In the genomic region with DNA sequence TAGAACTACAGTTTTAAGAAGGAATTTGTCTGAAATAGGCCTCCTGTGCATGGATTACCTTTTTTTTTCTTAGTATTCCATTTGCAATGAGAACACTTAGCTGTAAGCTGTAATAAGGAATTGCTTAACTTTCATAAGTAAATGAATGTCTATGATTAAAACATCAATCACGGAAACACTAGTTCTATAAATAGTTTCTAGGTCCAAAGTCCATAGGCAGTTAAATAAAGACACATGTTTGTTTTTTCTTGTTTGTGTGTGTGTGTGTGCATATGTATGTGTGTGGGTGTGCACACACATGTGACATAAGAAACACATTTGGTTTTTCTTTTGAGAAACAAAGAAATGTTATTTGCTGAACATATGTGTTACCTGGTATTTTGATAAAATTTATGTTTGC, we compare ENCODE assay signal across 16 cellular contexts. TPM values are rescaled to one million over a fixed set of nuclear protein-coding genes. Genes with fewer than 3 reads are reported as not detected.
DNase-seq lines count a peak whose midpoint lies in the region; ATAC-seq, FAIRE-seq and TF ChIP-seq lines count a peak whose summit lies in the region.
"Had no signal": no experiment of that assay in that cellular context is flagged by ENCODE, and none has a peak within 500 bp of the region (broad histone marks: within the 10 kb centered on the region; RNA-seq: fewer than 3 reads in every experiment).

No MANE protein-coding gene starts in this region.

- no peaks in the 10 kb centered on the region for H3K9me2 ChIP-seq in DOHH2 (replicated peaks; ENCODE audit: control insufficient read depth, low read length)

- H3K9me3 ChIP-seq in BLaER1: peaks cover 8% of the 10 kb centered on the region; the same call in 1 of the 2 replicates
- H3K9me3 ChIP-seq in DOHH2 (ENCODE audit: control insufficient read depth, insufficient read depth, low read length): no peaks in the 10 kb centered on the region
- H3K9me3 ChIP-seq in HepG2 (ENCODE audit: low read length): no peaks in the 10 kb centered on the region
- H3K9me3 ChIP-seq: psoas muscle, testis had no signal

- H3K4me1 ChIP-seq in BLaER1 (peaks cover 93% of the 10 kb centered on the region), DOHH2 (ENCODE audit: control insufficient read depth, low read length) (peaks cover 82% of the 10 kb centered on the region), HepG2 (ENCODE audit: insufficient read depth, low read length) (0 out of 2 replicates have a peak, but pooled peaks cover 7% of the 10 kb centered on the region)
- H3K4me1 ChIP-seq: psoas muscle, testis had no signal

- H3K4me3 Mint-ChIP-seq in activated T-helper 17 cell treated with anti-CD3 and anti-CD28 coated beads, Interleukin-2, amount 50 U/mL, for 72 hours: peak overlapping the region; percentile 90
- no peak overlapping the region for H3K4me3 Mint-ChIP-seq in endothelial cell (ENCODE audit: unreplicated experiment)

- H3K9me3 Mint-ChIP-seq in activated T-helper 17 cell treated with anti-CD3 and anti-CD28 coated beads, Interleukin-2, amount 50 U/mL, for 72 hours: no peaks in the 10 kb centered on the region
- H3K9me3 Mint-ChIP-seq in endothelial cell (ENCODE audit: unreplicated experiment): peaks cover 1% of the 10 kb centered on the region

- H3K4me2 ChIP-seq in BLaER1: peak overlapping the region; percentile 83
- H3K4me2 ChIP-seq in DOHH2 (ENCODE audit: low read length): peak overlapping the region; percentile 75
- H3K4me2 ChIP-seq in HepG2 (ENCODE audit: low read depth, low read length): no peak overlapping the region

- TF ChIP-seq EP300 in HepG2 (IDR thresholded peaks at IDR 0.05; ENCODE audit: low read depth in 2 of 2, low read length in 2 of 2) (no peak), HepG2 (CRISPR knock-in tag; IDR thresholded peaks at IDR 0.05; ENCODE audit: borderline replicate concordance) (no peak)

- POLR2A ChIA-PET in HepG2 (lab: Yijun Ruan, JAX): no interaction called here

- H3K27me3 Mint-ChIP-seq in activated T-helper 17 cell treated with anti-CD3 and anti-CD28 coated beads, Interleukin-2, amount 50 U/mL, for 72 hours: no peaks in the 10 kb centered on the region
- peaks cover 2% of the 10 kb centered on the region for H3K27me3 Mint-ChIP-seq in endothelial cell (ENCODE audit: unreplicated experiment)

- intact Hi-C loops in HepG2 (cut with micrococcal nuclease; ENCODE audit: unreplicated experiment): no loop called here

- BruUV-seq in HepG2 (replicated peaks; lab: Mats Ljungman, UMichigan): no TSS peak

- no peak overlapping the region for H3K9ac ChIP-seq in BLaER1
- H3K9ac ChIP-seq in HepG2 (ENCODE audit: insufficient read depth, low read depth, low read length): no peak overlapping the region

- H3K27ac Mint-ChIP-seq in activated T-helper 17 cell treated with anti-CD3 and anti-CD28 coated beads, Interleukin-2, amount 50 U/mL, for 72 hours: peak overlapping the region; percentile 100
- no peak overlapping the region for H3K27ac Mint-ChIP-seq in endothelial cell (ENCODE audit: unreplicated experiment)

- CTCF ChIA-PET in HepG2 (lab: Yijun Ruan, JAX; ENCODE audit: low intra/inter-chr PET ratio, low total read pairs): no interaction called here

- H3F3A ChIP-seq in DOHH2 (ENCODE audit: control insufficient read depth, insufficient read depth): peaks cover 31% of the 10 kb centered on the region

- DNase-seq in HepG2 (ENCODE audit: low spot score): peak; percentile 25
- no peak for DNase-seq in endothelial cell (ENCODE audit: low spot score)
- no peak for DNase-seq in NCI-H510A treated with DMSO at 0.1 percent for 48 hours (lab: John Stamatoyannopoulos, UW)
- DNase-seq: activated CD4-positive, alpha-beta T cell treated with anti-CD3 and anti-CD28 coated beads for 4 hours; KG1; NCI-H1436 treated with DMSO at 0.1 percent for 48 hours; NCI-H524; psoas muscle; testis had no signal

- in situ Hi-C loops in HepG2 (cut with HindIII; ENCODE audit: extremely low pct_ligation_motif_present, low pct_unique_long_range_greater_than_20kb): no loop called here

- H4K20me1 ChIP-seq in BLaER1 (no peaks in the 10 kb centered on the region), DOHH2 (ENCODE audit: control insufficient read depth, insufficient read depth, low read depth, low read length) (no peaks in the 10 kb centered on the region), HepG2 (ENCODE audit: insufficient read depth, low read length) (no peaks in the 10 kb centered on the region)

- no peak for FAIRE-seq in HepG2 (lab: Jason Lieb, UNC)

- H3K36me3 ChIP-seq in BLaER1 (no peaks in the 10 kb centered on the region), DOHH2 (ENCODE audit: control insufficient read depth, low read length) (no peaks in the 10 kb centered on the region), HepG2 (replicated peaks in 1 of 2; ENCODE audit: control insufficient read depth in 1 of 2, insufficient read depth in 2 of 2, low read length in 2 of 2) (no peaks in the 10 kb centered on the region)

- TF ChIP-seq CTCF in DOHH2 (IDR thresholded peaks at IDR 0.05; ENCODE audit: low read depth, low read length, poor library complexity, severe bottlenecking): no peak
- no peak for TF ChIP-seq CTCF in HepG2 (CRISPR knock-in tag; IDR thresholded peaks at IDR 0.05)
- no peak for TF ChIP-seq CTCF in endothelial cell (IDR thresholded peaks at IDR 0.05; ENCODE audit: unreplicated experiment)

- H3K27me3 ChIP-seq in BLaER1 (no peaks in the 10 kb centered on the region), DOHH2 (ENCODE audit: control insufficient read depth, low read length) (no peaks in the 10 kb centered on the region), HepG2 (ENCODE audit: control insufficient read depth in 1 of 2, insufficient read depth in 2 of 2, low read length in 2 of 2) (no peaks in the 10 kb centered on the region)
- H3K27me3 ChIP-seq: testis had no signal

- no peak for TF ChIP-seq POLR2A in HepG2 (IDR thresholded peaks at IDR 0.05; ENCODE audit: insufficient read depth in 1 of 2, low read depth in 2 of 2, low read length in 2 of 2)

- no peaks in the 10 kb centered on the region for H3K79me2 ChIP-seq in DOHH2 (ENCODE audit: control insufficient read depth, low read length)
- H3K79me2 ChIP-seq in HepG2 (ENCODE audit: insufficient read depth, low read length): no peaks in the 10 kb centered on the region

- H3K4me3 ChIP-seq in BLaER1 (no peak overlapping the region), DOHH2 (ENCODE audit: low read length) (no peak overlapping the region), HepG2 (replicated peaks in 1 of 3; ENCODE audit: insufficient read depth in 1 of 3, low read depth in 2 of 3, low read length in 3 of 3) (no peak overlapping the region)
- H3K4me3 ChIP-seq: psoas muscle, testis had no signal

- 3% methylated on average over 1 of the region's 1 CpG for WGBS in HepG2 (ENCODE audit: low lambda C conversion rate)

- TF ChIP-seq RAD21 in HepG2 (CRISPR knock-in tag; IDR thresholded peaks at IDR 0.05): no peak

- peaks cover 35% of the 10 kb centered on the region for H3K36me3 Mint-ChIP-seq in activated T-helper 17 cell treated with anti-CD3 and anti-CD28 coated beads, Interleukin-2, amount 50 U/mL, for 72 hours (ENCODE audit: low read depth)
- peaks cover 3% of the 10 kb centered on the region for H3K36me3 Mint-ChIP-seq in endothelial cell (ENCODE audit: low read depth, unreplicated experiment)

- peaks cover 44% of the 10 kb centered on the region for H3K4me1 Mint-ChIP-seq in activated T-helper 17 cell treated with anti-CD3 and anti-CD28 coated beads, Interleukin-2, amount 50 U/mL, for 72 hours
- peaks cover 40% of the 10 kb centered on the region for H3K4me1 Mint-ChIP-seq in endothelial cell (ENCODE audit: unreplicated experiment)

- H2AFZ ChIP-seq in HepG2 (ENCODE audit: low read length): no peak overlapping the region

- H3K27ac ChIP-seq in BLaER1 (no peak overlapping the region), DOHH2 (ENCODE audit: low read depth, low read length) (no peak overlapping the region), HepG2 (ENCODE audit: extremely low read length, insufficient read depth, low read length) (no peak overlapping the region)
- H3K27ac ChIP-seq: epithelial cell of prostate, psoas muscle, testis had no signal

- ATAC-seq in activated T-helper 17 cell treated with anti-CD3 and anti-CD28 coated beads, Interleukin-2, amount 50 U/mL, for 72 hours (replicated peaks): no peak
- ATAC-seq in HepG2 (no peak), GM19452 (IDR thresholded peaks at IDR 0.05; ENCODE audit: unreplicated experiment) (no peak)
- ATAC-seq: psoas muscle had no signal

RNA-seq across cellular contexts. Expression of a gene that starts 11.2 kb away (rescaled TPM):
- total RNA-seq in activated T-helper 17 cell treated with anti-CD3 and anti-CD28 coated beads, Interleukin-2, amount 50 U/mL, for 72 hours: 10 to 100 TPM; 43.5 to 69.7 TPM
- total RNA-seq in HepG2 (2016; rRNA removed; fragmentation: Illumina TruSeq; extraction: Trizol) (not detected in 2 replicates), endothelial cell (ENCODE audit: unreplicated experiment) (8.9 TPM)
- total RNA-seq in HepG2 (2016; cell fraction: cytosol; rRNA removed; fragmentation: Illumina TruSeq; extraction: Trizol; ENCODE audit: low read depth): not detected in 2 replicates
- not detected in 2 replicates for total RNA-seq in HepG2 (2016; cell fraction: insoluble cytoplasmic fraction; rRNA removed; fragmentation: Illumina TruSeq; extraction: Trizol)
- total RNA-seq in HepG2 (2016; cell fraction: membrane; rRNA removed; fragmentation: Illumina TruSeq; extraction: Trizol): not detected in 2 replicates
- not detected in 2 replicates for total RNA-seq in HepG2 (2016; cell fraction: nucleus; rRNA removed; fragmentation: Illumina TruSeq; extraction: Trizol)
- not detected in 2 replicates for polyA plus RNA-seq in HepG2 (2011; rRNA removed)
- not detected in 2 replicates for polyA plus RNA-seq in HepG2 (2011; cell fraction: cytosol; rRNA removed)
- not detected in 2 replicates for polyA plus RNA-seq in HepG2 (2011; cell fraction: nucleus; rRNA removed)
- not detected in 2 replicates for polyA plus RNA-seq in HepG2 (2012)
- polyA plus RNA-seq in HepG2 (2016; cell fraction: cytosol; fragmentation: Illumina TruSeq; extraction: Trizol; ENCODE audit: low read depth): not detected in 2 replicates
- polyA plus RNA-seq in HepG2 (2016; cell fraction: insoluble cytoplasmic fraction; fragmentation: Illumina TruSeq; extraction: Trizol; ENCODE audit: low read depth): not detected in 2 replicates
- not detected in 2 replicates for polyA plus RNA-seq in HepG2 (2016; cell fraction: membrane; fragmentation: Illumina TruSeq; extraction: Trizol; ENCODE audit: low read depth)
- polyA plus RNA-seq in HepG2 (2016; cell fraction: nucleus; fragmentation: Illumina TruSeq; extraction: Trizol; ENCODE audit: insufficient read depth, low read depth): not detected in 2 replicates
- polyA minus RNA-seq in HepG2 (2011; rRNA and poly(A)+ RNA removed; ENCODE audit: low replicate concordance): not detected in 2 replicates
- not detected in 2 replicates for polyA minus RNA-seq in HepG2 (2011; cell fraction: cytosol; rRNA and poly(A)+ RNA removed)
- polyA minus RNA-seq in HepG2 (2011; cell fraction: nucleus; rRNA and poly(A)+ RNA removed): not detected in 2 replicates
- total RNA-seq: RPMI7951 had no signal
- polyA plus RNA-seq: BJ had no signal
